1 cellular context compared by ENCODE assay signal in genomic region chr6:144066255-144066654, GRCh38.
TF ChIP-seq lines count a peak whose summit lies in the region.

No MANE protein-coding gene starts in this region.

TF ChIP-seq in K562, 482 proteins besides CTCF, POLR2A, EP300 and RAD21:
- TF ChIP-seq DPF2 (IDR thresholded peaks at IDR 0.05) (no peak), ZKSCAN3 (CRISPR knock-in tag; IDR thresholded peaks at IDR 0.05) (no peak), KLF1 (tag; IDR thresholded peaks at IDR 0.05) (no peak), NR1H2 (CRISPR knock-in tag; IDR thresholded peaks at IDR 0.05) (no peak), ZNF384 (IDR thresholded peaks at IDR 0.05; ENCODE audit: low read depth, low read length) (no peak), GTF2A2 (tag; IDR thresholded peaks at IDR 0.05) (no peak), FOXM1 (IDR thresholded peaks at IDR 0.05; ENCODE audit: low read depth) (no peak), FOXM1 (CRISPR knock-in tag; IDR thresholded peaks at IDR 0.05; ENCODE audit: low read depth) (no peak), RFX5 (IDR thresholded peaks at IDR 0.05; ENCODE audit: low read depth, low read length) (no peak), MTA2 (IDR thresholded peaks at IDR 0.05; ENCODE audit: low read depth) (no peak), CEBPZ (IDR thresholded peaks at IDR 0.05; ENCODE audit: borderline replicate concordance, low read depth, low read length) (no peak), MBD2 (IDR thresholded peaks at IDR 0.05; ENCODE audit: borderline replicate concordance, low read depth) (no peak), ZNF512 (tag; IDR thresholded peaks at IDR 0.05) (0 out of 2 replicates have a peak, but pooled peaks have one; percentile 15), ZNF24 (IDR thresholded peaks at IDR 0.05) (peak; percentile 86), RBM25 (IDR thresholded peaks at IDR 0.05; ENCODE audit: low read depth, low read length, severe bottlenecking) (peak; percentile 63), ZNF318 (IDR thresholded peaks at IDR 0.05; ENCODE audit: borderline replicate concordance in 1 of 2, low read depth in 1 of 2) (no peak), GTF2B (IDR thresholded peaks at IDR 0.05; ENCODE audit: extremely low read depth, insufficient read length) (no peak), ZNF354B (CRISPR knock-in tag; IDR thresholded peaks at IDR 0.05) (no peak), ZKSCAN1 (IDR thresholded peaks at IDR 0.05; ENCODE audit: low read depth, low read length) (peak; percentile 76; the same call in 1 of the 2 replicates), KDM1A (IDR thresholded peaks at IDR 0.05) (peak in 1 of 2 experiments; percentile 7; a peak in 1 of 4 replicates), ZBTB43 (CRISPR knock-in tag; IDR thresholded peaks at IDR 0.05) (no peak), FOXA1 (IDR thresholded peaks at IDR 0.05; ENCODE audit: borderline replicate concordance) (no peak), NCOA4 (IDR thresholded peaks at IDR 0.05; ENCODE audit: partially characterized antibody) (no peak)
